ENCODE assay signal across 17 cellular contexts in genomic region chrX:118261136-118261535, GRCh38.
"Had no signal": no experiment of that assay in that cellular context is flagged by ENCODE, and none has a peak within 500 bp of the region (broad histone marks: within the 10 kb centered on the region; RNA-seq: fewer than 3 reads in every experiment).

No MANE protein-coding gene starts in this region.

- DNase-seq: activated CD4-positive, alpha-beta T cell treated with anti-CD3 and anti-CD28 coated beads, Interleukin-2, amount 50 U/mL, for 4 hours; activated gamma-delta T cell treated with Interleukin-2 at 50 U/mL for 16 hours; activated T-cell treated with anti-CD3 and anti-CD28 coated beads for 4 hours; adrenal gland; dermis blood vessel endothelial cell; left cardiac atrium; mesenchymal stem cell; mucosa of descending colon; naive thymus-derived CD8-positive, alpha-beta T cell; pancreas; right lobe of liver; stimulated activated CD4-positive, alpha-beta T cell treated with anti-CD3 and anti-CD28 coated beads, Interleukin-4, amount 100 ng/mL, for 1 hour; stomach had no signal

- H3K4me3 ChIP-seq: adrenal gland, mucosa of descending colon, pancreas, right lobe of liver, smooth muscle cell, stomach had no signal

- H3K36me3 ChIP-seq: adrenal gland, neutrophil, pancreas, right lobe of liver, stomach had no signal

- H3K27me3 ChIP-seq: neutrophil, right lobe of liver had no signal

- ATAC-seq: activated naive CD4-positive, alpha-beta T cell treated with anti-CD3 and anti-CD28 coated beads, Interleukin-2, amount 50 U/mL, for 72 hours; left cardiac atrium; mucosa of descending colon; naive thymus-derived CD8-positive, alpha-beta T cell; pancreas; right lobe of liver; stimulated activated effector memory CD8-positive, alpha-beta T cell treated with anti-CD3 and anti-CD28 coated beads, Interleukin-12 subunit alpha, Interleukin-12 subunit beta, amount 100 ng/mL, for 72 hours had no signal

- H3K9me3 ChIP-seq: adrenal gland, mucosa of descending colon, neutrophil, pancreas, right lobe of liver, stomach had no signal

- H3K27ac ChIP-seq: adrenal gland, neutrophil, pancreas, right lobe of liver, stomach had no signal

- H3K4me1 ChIP-seq: adrenal gland, pancreas, right lobe of liver, stomach had no signal
